Comparison of ENCODE assay signal across 9 cellular contexts in the genomic region with DNA sequence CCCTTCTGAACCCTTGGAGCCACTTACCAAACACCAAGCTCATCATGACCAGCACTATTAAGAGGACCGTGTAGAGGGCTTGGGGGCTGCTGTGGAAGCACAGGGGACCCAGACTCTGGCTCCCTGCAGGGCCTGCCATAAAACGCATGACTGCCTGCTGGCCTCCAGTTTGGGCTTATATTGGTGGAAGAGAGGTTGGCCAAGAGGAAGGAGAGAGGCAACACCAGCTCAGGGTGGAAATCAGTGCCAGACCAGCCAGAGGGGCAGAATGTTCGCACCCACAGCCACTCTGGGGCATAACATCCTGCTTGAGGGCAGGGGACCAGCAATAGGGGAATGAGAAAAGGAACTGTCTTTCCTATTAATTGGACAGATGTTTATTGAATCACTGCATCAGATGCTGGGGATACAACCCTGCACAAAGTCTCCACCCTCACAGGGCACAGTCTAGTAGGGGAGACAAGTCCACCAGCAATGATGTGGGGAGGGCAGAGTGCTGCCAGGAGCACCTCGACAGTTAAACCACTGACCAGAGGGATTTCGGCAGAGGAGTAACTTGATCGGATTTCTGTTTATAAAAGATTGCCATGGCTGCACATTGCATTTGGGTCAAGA. TPM values are rescaled to one million over a fixed set of nuclear protein-coding genes. Genes with fewer than 3 reads are reported as not detected.
DNase-seq lines count a peak whose midpoint lies in the region; ATAC-seq and TF ChIP-seq lines count a peak whose summit lies in the region.
"Had no signal": no experiment of that assay in that cellular context is flagged by ENCODE, and none has a peak within 500 bp of the region (broad histone marks: within the 10 kb centered on the region; RNA-seq: fewer than 3 reads in every experiment).

No MANE protein-coding gene starts in this region.

- no peak overlapping the region for H3K4me3 ChIP-seq in OCI-LY7 (ENCODE audit: low read depth, low read length, poor library complexity, severe bottlenecking)

- ATAC-seq in CD4-positive, alpha-beta T cell (ENCODE audit: poor library complexity): peak; percentile 28
- ATAC-seq in effector memory CD8-positive, alpha-beta T cell (replicated peaks): peak; percentile 51

- no peak overlapping the region for H2AFZ ChIP-seq in OCI-LY7 (ENCODE audit: low read length)

- no peaks in the 10 kb centered on the region for H3K79me2 ChIP-seq in OCI-LY7 (ENCODE audit: insufficient read depth, low read depth, low read length)

- no peak for TF ChIP-seq CTCF in CD4-positive, alpha-beta T cell (IDR thresholded peaks at IDR 0.05)
- peak; percentile 70; the same call in 1 of the 2 replicates for TF ChIP-seq CTCF in OCI-LY7 (conservative IDR thresholded peaks at IDR 0.05; ENCODE audit: low read length)
- TF ChIP-seq CTCF in osteocyte (IDR thresholded peaks at IDR 0.05): no peak
- no peak for TF ChIP-seq CTCF in GM20000 (IDR thresholded peaks at IDR 0.05; ENCODE audit: extremely low read depth, missing control alignments)

- CTCF ChIA-PET in CD4-positive, alpha-beta T cell (lab: Charles Lee): interaction anchor here (1.1 to 1.4 kb wide), 2 partner anchors 22 to 58 kb away, joined by 4 to 10 read pairs; a partner anchor contains a TSS
- CTCF ChIA-PET in OCI-LY7 (lab: Charles Lee; ENCODE audit: unreplicated experiment): no interaction called here

- H3K36me3 ChIP-seq in OCI-LY7 (ENCODE audit: insufficient read depth, low read length): no peaks in the 10 kb centered on the region
- H3K36me3 ChIP-seq: HAP-1 had no signal

- no peak for DNase-seq in CD4-positive, alpha-beta T cell
- DNase-seq in OCI-LY7 (ENCODE audit: low spot score): no peak
- no peak for DNase-seq in effector memory CD8-positive, alpha-beta T cell
- DNase-seq in osteocyte (ENCODE audit: extremely low spot score, unreplicated experiment): no peak
- DNase-seq in GM20000 (ENCODE audit: low spot score): no peak
- DNase-seq in NCI-H446 (lab: John Stamatoyannopoulos, UW): no peak
- DNase-seq in DMS114 treated with DMSO at 0.1 percent for 48 hours (lab: John Stamatoyannopoulos, UW; ENCODE audit: unreplicated experiment): no peak
- DNase-seq in NCI-H748 treated with DMSO at 0.1 percent for 48 hours (lab: John Stamatoyannopoulos, UW): no peak

- no peaks in the 10 kb centered on the region for H3K27me3 Mint-ChIP-seq in CD4-positive, alpha-beta T cell
- no peaks in the 10 kb centered on the region for H3K27me3 Mint-ChIP-seq in effector memory CD8-positive, alpha-beta T cell
- no peaks in the 10 kb centered on the region for H3K27me3 Mint-ChIP-seq in osteocyte (ENCODE audit: unreplicated experiment)

- H3K4me2 ChIP-seq in OCI-LY7 (ENCODE audit: low read length): peak overlapping the region; percentile 56; the same call in 1 of the 2 replicates

- H3K36me3 Mint-ChIP-seq in CD4-positive, alpha-beta T cell (ENCODE audit: low read depth): peaks cover 8% of the 10 kb centered on the region
- H3K36me3 Mint-ChIP-seq in effector memory CD8-positive, alpha-beta T cell (ENCODE audit: insufficient read depth): peaks cover 23% of the 10 kb centered on the region
- no peaks in the 10 kb centered on the region for H3K36me3 Mint-ChIP-seq in osteocyte (ENCODE audit: unreplicated experiment)

- no peak overlapping the region for H3K27ac ChIP-seq in CD4-positive, alpha-beta T cell (ENCODE audit: low read depth, low read length)
- H3K27ac ChIP-seq in OCI-LY7 (ENCODE audit: low read depth, low read length, poor library complexity, severe bottlenecking): no peak overlapping the region

- no peaks in the 10 kb centered on the region for H3K9me3 Mint-ChIP-seq in CD4-positive, alpha-beta T cell
- no peaks in the 10 kb centered on the region for H3K9me3 Mint-ChIP-seq in effector memory CD8-positive, alpha-beta T cell
- H3K9me3 Mint-ChIP-seq in osteocyte (ENCODE audit: unreplicated experiment): no peaks in the 10 kb centered on the region

- peaks cover 19% of the 10 kb centered on the region for H3K4me1 Mint-ChIP-seq in CD4-positive, alpha-beta T cell (ENCODE audit: low read depth)
- peaks cover 17 to 19% of the 10 kb centered on the region in 2 donors for H3K4me1 Mint-ChIP-seq in effector memory CD8-positive, alpha-beta T cell (ENCODE audit: low read depth in 2 of 2)
- peaks cover 16% of the 10 kb centered on the region for H3K4me1 Mint-ChIP-seq in osteocyte (ENCODE audit: unreplicated experiment)

- H3K27ac Mint-ChIP-seq in CD4-positive, alpha-beta T cell: peak overlapping the region; percentile 35
- peak overlapping the region; percentile 44 to 88 for H3K27ac Mint-ChIP-seq in effector memory CD8-positive, alpha-beta T cell
- peak overlapping the region; percentile 90 for H3K27ac Mint-ChIP-seq in osteocyte (ENCODE audit: unreplicated experiment)

- no TSS peak for BruUV-seq in OCI-LY7 (replicated peaks; lab: Mats Ljungman, UMichigan)

- H3K4me1 ChIP-seq in OCI-LY7 (ENCODE audit: insufficient read depth, low read length, poor library complexity, severe bottlenecking): peaks cover 30% of the 10 kb centered on the region

- H4K20me1 ChIP-seq in OCI-LY7 (ENCODE audit: insufficient read depth, low read length): no peaks in the 10 kb centered on the region

- H3K4me3 Mint-ChIP-seq in CD4-positive, alpha-beta T cell: peak overlapping the region; percentile 87
- peak overlapping the region; percentile 86 to 89 for H3K4me3 Mint-ChIP-seq in effector memory CD8-positive, alpha-beta T cell
- peak overlapping the region; percentile 73 for H3K4me3 Mint-ChIP-seq in osteocyte (ENCODE audit: unreplicated experiment)

- POLR2A ChIA-PET in CD4-positive, alpha-beta T cell (lab: Charles Lee): interaction anchor here (0.6 to 1.9 kb wide), 7 partner anchors 13 to 515 kb away, joined by 3 to 12 read pairs (median 4); a partner anchor contains a TSS
- POLR2A ChIA-PET in OCI-LY7 (lab: Charles Lee): interaction anchor here (1.0 kb wide), 1 partner anchor 58 kb away, joined by 3 read pairs; no protein-coding TSS in a partner anchor

- intact Hi-C loops in CD4-positive, alpha-beta T cell (cut with DNase I, micrococcal nuclease): loop anchor here (1.0 to 5.0 kb wide), 5 partner anchors 48 to 272 kb away; a partner anchor contains a TSS
- intact Hi-C loops in OCI-LY7 (cut with micrococcal nuclease; ENCODE audit: unreplicated experiment): loop anchor here (1.0 to 10.0 kb wide), 7 partner anchors 46 to 456 kb away; a partner anchor contains a TSS

- H3K9me3 ChIP-seq in CD4-positive, alpha-beta T cell (ENCODE audit: control insufficient read depth, low read length): no peaks in the 10 kb centered on the region
- H3K9me3 ChIP-seq in OCI-LY7 (ENCODE audit: low read length): no peaks in the 10 kb centered on the region
- H3K9me3 ChIP-seq: HAP-1 had no signal

- no peaks in the 10 kb centered on the region for H3K27me3 ChIP-seq in CD4-positive, alpha-beta T cell (ENCODE audit: control insufficient read depth, insufficient read depth, low read length)

- H3K9me2 ChIP-seq in OCI-LY7 (ENCODE audit: insufficient read depth, low read length): no peaks in the 10 kb centered on the region

RNA-seq across cellular contexts. Expression of a gene that starts 0.5 kb away (rescaled TPM):
- under 1 TPM; 0.49 to 0.67 TPM for total RNA-seq in CD4-positive, alpha-beta T cell
- 1.6 and 1.8 TPM in 2 replicates for total RNA-seq in OCI-LY7 (2014; rRNA removed; shearing (Covaris generic))
- 2.5 and 3.5 TPM in 2 replicates for total RNA-seq in OCI-LY7 (2022)
- 3.9 and 5.0 TPM in 2 replicates for total RNA-seq in osteocyte

RNA-seq across cellular contexts. Expression of a gene that starts 10.6 kb away (rescaled TPM):
- total RNA-seq in CD4-positive, alpha-beta T cell: 10 to 100 TPM; 27.0 to 28.0 TPM
- 12.3 and 15.9 TPM in 2 replicates for total RNA-seq in OCI-LY7 (2014; rRNA removed; shearing (Covaris generic))
- total RNA-seq in OCI-LY7 (2022) (28.7 and 32.0 TPM in 2 replicates), osteocyte (14.0 and 17.6 TPM in 2 replicates)

RNA-seq across cellular contexts. Expression of a gene that starts 14.5 kb away (rescaled TPM):
- total RNA-seq in CD4-positive, alpha-beta T cell: 10 to 100 TPM; 88.0 to 92.6 TPM
- 207 and 230 TPM in 2 replicates for total RNA-seq in OCI-LY7 (2014; rRNA removed; shearing (Covaris generic))
- 245 and 254 TPM in 2 replicates for total RNA-seq in OCI-LY7 (2022)
- total RNA-seq in osteocyte: 142 and 163 TPM in 2 replicates

RNA-seq across cellular contexts. Expression of a gene that starts 15.5 kb away (rescaled TPM):
- total RNA-seq in CD4-positive, alpha-beta T cell: 10 to 100 TPM in 1 of 2 experiments, 1 to 10 TPM in 1; 9.8 to 11.0 TPM
- 34.3 and 50.9 TPM in 2 replicates for total RNA-seq in OCI-LY7 (2014; rRNA removed; shearing (Covaris generic))
- total RNA-seq in OCI-LY7 (2022): 38.8 and 40.7 TPM in 2 replicates
- 17.0 and 18.7 TPM in 2 replicates for total RNA-seq in osteocyte

RNA-seq across cellular contexts. Expression of a gene that starts 19.8 kb away (rescaled TPM):
- total RNA-seq in CD4-positive, alpha-beta T cell: 10 to 100 TPM in 1 of 2 experiments, 1 to 10 TPM in 1; 9.6 to 10.5 TPM
- 17.5 and 18.5 TPM in 2 replicates for total RNA-seq in OCI-LY7 (2014; rRNA removed; shearing (Covaris generic))
- total RNA-seq in OCI-LY7 (2022) (16.7 and 17.4 TPM in 2 replicates), osteocyte (21.5 and 23.0 TPM in 2 replicates)

Comparison
In these comparisons a context has a peak if more than half of its experiments do, and no peak if none do; other contexts are left out.
1. H3K27ac Mint-ChIP-seq: peak in every context shown above with its lines; median percentile 90 in osteocyte; 66 in effector memory CD8-positive, alpha-beta T cell; 35 in CD4-positive, alpha-beta T cell.